18 cellular contexts compared by ENCODE assay signal in the genomic region with DNA sequence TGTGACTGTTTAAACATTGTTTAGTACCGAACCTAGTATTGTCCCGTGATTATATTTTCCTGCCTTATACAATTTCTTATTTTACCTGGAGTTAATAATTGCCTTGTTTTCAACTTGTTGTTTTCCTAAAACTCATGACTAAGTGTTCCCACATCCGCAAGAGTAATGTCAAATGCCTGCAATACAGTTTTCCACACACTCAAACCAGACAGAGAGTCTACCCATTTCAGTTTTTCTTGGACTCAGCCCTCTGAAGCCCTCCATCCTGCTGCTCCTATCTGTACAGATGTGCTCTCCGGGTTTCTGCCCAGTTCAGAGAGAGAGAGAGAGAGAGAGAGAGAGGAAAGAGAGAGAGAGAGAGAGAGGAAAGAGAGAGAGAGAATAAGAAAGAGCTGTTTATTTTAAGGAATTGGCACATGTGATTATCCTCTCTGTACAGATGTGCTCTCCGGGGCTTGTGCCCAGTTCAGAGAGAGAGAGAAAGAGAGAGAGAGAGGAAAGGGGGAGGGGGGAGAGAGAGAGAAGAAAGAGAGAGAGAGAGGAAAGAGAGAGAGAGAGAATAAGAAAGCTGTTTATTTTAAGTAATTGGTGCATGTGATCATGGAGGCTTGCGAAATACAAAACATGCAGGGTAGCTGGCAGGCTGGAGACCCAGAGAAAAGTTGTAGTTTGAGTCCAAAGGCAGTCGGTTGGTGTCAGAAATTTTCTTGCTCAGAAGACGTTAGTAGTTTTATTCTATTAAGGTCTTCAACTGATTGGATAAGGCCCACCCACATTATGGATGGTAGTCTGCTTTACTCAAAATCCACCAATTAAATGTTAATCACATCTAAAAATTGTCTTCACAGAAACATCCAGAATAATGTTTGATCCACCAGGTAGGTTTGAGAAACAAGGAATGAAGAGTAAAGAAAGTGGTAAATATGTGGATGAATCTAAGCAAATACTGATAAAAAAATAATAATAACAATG.
DNase-seq lines count a peak whose midpoint lies in the region; TF ChIP-seq lines count a peak whose summit lies in the region.
"Had no signal": no experiment of that assay in that cellular context is flagged by ENCODE, and none has a peak within 500 bp of the region (broad histone marks: within the 10 kb centered on the region; RNA-seq: fewer than 3 reads in every experiment).

No MANE protein-coding gene starts in this region.

- H3K27ac ChIP-seq in neural progenitor cell = no peak overlapping the region
- H3K27ac ChIP-seq: body of pancreas, vagina had no signal

- H3K4me3 Mint-ChIP-seq in osteocyte (ENCODE audit: unreplicated experiment) = no peak overlapping the region
- H3K4me3 Mint-ChIP-seq in neural progenitor cell = no peak overlapping the region
- no peak overlapping the region for H3K4me3 Mint-ChIP-seq in type B pancreatic cell
- H3K4me3 Mint-ChIP-seq: natural killer cell had no signal

- H3K9me3 ChIP-seq in MG63 (0 out of 2 replicates have a peak, but pooled peaks cover 2% of the 10 kb centered on the region), neural progenitor cell (ENCODE audit: low read depth) (no peaks in the 10 kb centered on the region)
- H3K9me3 ChIP-seq: body of pancreas, SK-N-SH, vagina had no signal

- no peak overlapping the region for H3K4me3 ChIP-seq in MG63
- H3K4me3 ChIP-seq in neural progenitor cell = no peak overlapping the region
- H3K4me3 ChIP-seq: body of pancreas, vagina had no signal

- H3K4me2 ChIP-seq in neural progenitor cell = no peak overlapping the region
- H3K4me2 ChIP-seq: SK-N-SH had no signal

- peaks cover 14% of the 10 kb centered on the region for H3K4me1 Mint-ChIP-seq in osteocyte (ENCODE audit: unreplicated experiment)
- H3K4me1 Mint-ChIP-seq in neural progenitor cell = no peaks in the 10 kb centered on the region
- H3K4me1 Mint-ChIP-seq in type B pancreatic cell (ENCODE audit: unreplicated experiment) = no peaks in the 10 kb centered on the region
- H3K4me1 Mint-ChIP-seq: natural killer cell had no signal

- H3K27me3 ChIP-seq in MG63 (no peaks in the 10 kb centered on the region), neural progenitor cell (no peaks in the 10 kb centered on the region)
- H3K27me3 ChIP-seq: body of pancreas, vagina had no signal

- no peaks in the 10 kb centered on the region for H3K4me1 ChIP-seq in neural progenitor cell
- H3K4me1 ChIP-seq: body of pancreas, vagina had no signal

- H3K9me3 Mint-ChIP-seq in osteocyte (ENCODE audit: unreplicated experiment) (no peaks in the 10 kb centered on the region), neural progenitor cell (peaks cover 2% of the 10 kb centered on the region), type B pancreatic cell (no peaks in the 10 kb centered on the region)
- H3K9me3 Mint-ChIP-seq: natural killer cell had no signal

- no peaks in the 10 kb centered on the region for H3K36me3 ChIP-seq in MG63
- H3K36me3 ChIP-seq in neural progenitor cell = no peaks in the 10 kb centered on the region
- H3K36me3 ChIP-seq: vagina had no signal

- H3K27me3 Mint-ChIP-seq in osteocyte (ENCODE audit: unreplicated experiment) (peaks cover 3% of the 10 kb centered on the region), neural progenitor cell (ENCODE audit: insufficient read depth, low read depth) (peaks cover 6% of the 10 kb centered on the region), type B pancreatic cell (peaks cover 7% of the 10 kb centered on the region)

- no peak overlapping the region for H3K9ac ChIP-seq in neural progenitor cell
- H3K9ac ChIP-seq: SK-N-SH had no signal

- no peaks in the 10 kb centered on the region for H3F3A ChIP-seq in neural progenitor cell (ENCODE audit: low read depth)

- no peaks in the 10 kb centered on the region for H4K20me1 ChIP-seq in neural progenitor cell (ENCODE audit: low read depth)

- DNase-seq in AG20443 (ENCODE audit: low spot score) = peak; percentile 22
- peak; percentile 19 for DNase-seq in MG63
- peak; percentile 71 for DNase-seq in fibroblast of gingiva (ENCODE audit: low read depth)
- DNase-seq in osteocyte (ENCODE audit: extremely low spot score, unreplicated experiment) = no peak
- DNase-seq in activated gamma-delta T cell (lab: John Stamatoyannopoulos, UW) = no peak
- DNase-seq in neural progenitor cell (ENCODE audit: low spot score) = no peak
- no peak for DNase-seq in type B pancreatic cell (ENCODE audit: extremely low spot score, unreplicated experiment)
- no peak for DNase-seq in GDM1 (lab: John Stamatoyannopoulos, UW)
- DNase-seq: body of pancreas; DMS 273 treated with DMSO at 0.1 percent for 48 hours; left cardiac atrium; natural killer cell; NCI-H1105 treated with DMSO at 0.1 percent for 48 hours; NCI-H226; retina; SK-N-SH; stimulated activated CD4-positive, alpha-beta T cell treated with anti-CD3 and anti-CD28 coated beads, Interleukin-2, amount 100 ng/mL, for 48 hours had no signal

- H3K36me3 Mint-ChIP-seq in osteocyte (ENCODE audit: unreplicated experiment) = no peaks in the 10 kb centered on the region
- H3K36me3 Mint-ChIP-seq in neural progenitor cell = no peaks in the 10 kb centered on the region
- no peaks in the 10 kb centered on the region for H3K36me3 Mint-ChIP-seq in type B pancreatic cell
- H3K36me3 Mint-ChIP-seq: natural killer cell had no signal

- H3K79me2 ChIP-seq in neural progenitor cell (ENCODE audit: low read depth) = no peaks in the 10 kb centered on the region

- H3K27ac Mint-ChIP-seq in osteocyte (ENCODE audit: unreplicated experiment) = peak overlapping the region; percentile 23
- no peak overlapping the region for H3K27ac Mint-ChIP-seq in neural progenitor cell
- H3K27ac Mint-ChIP-seq in type B pancreatic cell = no peak overlapping the region
- H3K27ac Mint-ChIP-seq: natural killer cell had no signal

- TF ChIP-seq CTCF in osteocyte (IDR thresholded peaks at IDR 0.05) = no peak
- no peak for TF ChIP-seq CTCF in neural progenitor cell (IDR thresholded peaks at IDR 0.05)
- no peak for TF ChIP-seq CTCF in type B pancreatic cell (conservative IDR thresholded peaks at IDR 0.05)

- no peak overlapping the region for H2AFZ ChIP-seq in neural progenitor cell (replicated peaks)

Comparison
In these comparisons a context has a peak if more than half of its experiments do, and no peak if none do; other contexts are left out.
1. DNase-seq: peak in AG20443 (single experiment), MG63 (single experiment) and fibroblast of gingiva (single experiment); none in osteocyte (single experiment), activated gamma-delta T cell (single experiment), neural progenitor cell (single experiment), type B pancreatic cell (single experiment) and GDM1 (single experiment).